Comparison of ENCODE assay signal across 9 cellular contexts in the genomic region with DNA sequence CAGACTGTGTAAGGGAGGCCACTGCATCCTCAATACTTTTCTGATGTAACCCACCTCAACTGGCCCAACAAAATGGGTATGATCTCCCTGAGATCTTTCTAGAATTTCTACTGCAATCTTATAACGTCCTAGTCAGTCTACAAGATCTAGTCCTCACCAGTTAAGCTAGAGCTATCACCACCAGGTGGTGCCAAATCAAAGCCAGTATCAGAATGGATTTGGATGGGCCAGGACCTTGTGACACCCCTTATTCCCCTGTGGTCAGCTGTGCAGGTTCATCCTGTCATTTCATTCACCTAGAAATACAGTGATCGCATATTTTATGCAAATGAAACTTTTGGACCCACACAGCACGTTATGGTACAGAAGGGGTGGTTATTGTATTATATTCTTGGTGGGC.
DNase-seq lines count a peak whose midpoint lies in the region; ATAC-seq and TF ChIP-seq lines count a peak whose summit lies in the region.
"Had no signal": no experiment of that assay in that cellular context is flagged by ENCODE, and none has a peak within 500 bp of the region (broad histone marks: within the 10 kb centered on the region; RNA-seq: fewer than 3 reads in every experiment).

No MANE protein-coding gene starts in this region.

- H3K27ac Mint-ChIP-seq in GM23338: no peak overlapping the region
- H3K27ac Mint-ChIP-seq in naive thymus-derived CD4-positive, alpha-beta T cell: no peak overlapping the region

- H3K9me2 ChIP-seq in GM23338 (ENCODE audit: insufficient read depth) (no peaks in the 10 kb centered on the region), OCI-LY7 (ENCODE audit: insufficient read depth, low read length) (no peaks in the 10 kb centered on the region)

- ATAC-seq in GM23338: peak; percentile 99
- peak; percentile 40 for ATAC-seq in naive thymus-derived CD4-positive, alpha-beta T cell
- no peak for ATAC-seq in GM21360 (IDR thresholded peaks at IDR 0.05; ENCODE audit: unreplicated experiment)
- no peak for ATAC-seq in GM21619 (IDR thresholded peaks at IDR 0.05; ENCODE audit: unreplicated experiment)

- DNase-seq in NCI-H1417 (lab: John Stamatoyannopoulos, UW) (peak in 2 of 3 experiments; percentile 5 to 31), NCI-H1417 treated with DMSO at 0.1 percent for 48 hours (lab: John Stamatoyannopoulos, UW) (no peak), GM23338 (ENCODE audit: low spot score) (peak; percentile 90), OCI-LY7 (ENCODE audit: low spot score) (peak; percentile 54), dermis blood vessel endothelial cell (peak; percentile 68)
- DNase-seq in naive thymus-derived CD4-positive, alpha-beta T cell: peak in 4 of 9 donors; percentile 1 to 18 (median 10)

- H3K4me2 ChIP-seq in GM23338 (no peak overlapping the region), OCI-LY7 (ENCODE audit: low read length) (no peak overlapping the region)
- H3K4me2 ChIP-seq: BLaER1 treated with 17β-estradiol and CSF1 and Interleukin-3, amounts not matched to agents 10 nM and 100 nM had no signal

- H3K9me3 Mint-ChIP-seq in GM23338: no peaks in the 10 kb centered on the region
- H3K9me3 Mint-ChIP-seq in naive thymus-derived CD4-positive, alpha-beta T cell: no peaks in the 10 kb centered on the region

- no peak overlapping the region for H3K4me3 ChIP-seq in GM23338
- H3K4me3 ChIP-seq in OCI-LY7 (ENCODE audit: low read depth, low read length, poor library complexity, severe bottlenecking): no peak overlapping the region
- no peak overlapping the region for H3K4me3 ChIP-seq in naive thymus-derived CD4-positive, alpha-beta T cell (ENCODE audit: low read length)
- H3K4me3 ChIP-seq: BLaER1 treated with 17β-estradiol and CSF1 and Interleukin-3, amounts not matched to agents 10 nM and 100 nM had no signal

- H3K9me3 ChIP-seq in OCI-LY7 (ENCODE audit: low read length): no peaks in the 10 kb centered on the region
- H3K9me3 ChIP-seq in naive thymus-derived CD4-positive, alpha-beta T cell (ENCODE audit: control insufficient read depth in 2 of 3, low read length in 3 of 3): no peaks in the 10 kb centered on the region
- H3K9me3 ChIP-seq: BLaER1 treated with 17β-estradiol and CSF1 and Interleukin-3, amounts not matched to agents 10 nM and 100 nM had no signal

- H3K27ac ChIP-seq in GM23338 (ENCODE audit: low read depth): no peak overlapping the region
- H3K27ac ChIP-seq in OCI-LY7 (ENCODE audit: low read depth, low read length, poor library complexity, severe bottlenecking): no peak overlapping the region
- H3K27ac ChIP-seq in naive thymus-derived CD4-positive, alpha-beta T cell (ENCODE audit: low read depth, low read length): no peak overlapping the region
- H3K27ac ChIP-seq: BLaER1 treated with 17β-estradiol and CSF1 and Interleukin-3, amounts not matched to agents 10 nM and 100 nM had no signal

- peak; percentile 90 to 93 for TF ChIP-seq CTCF in GM23338 (conservative IDR thresholded peaks at IDR 0.05; ENCODE audit: low read depth in 2 of 2)
- peak; percentile 84 for TF ChIP-seq CTCF in OCI-LY7 (conservative IDR thresholded peaks at IDR 0.05; ENCODE audit: low read length)

- no peaks in the 10 kb centered on the region for H3F3A ChIP-seq in GM23338 (replicated peaks; ENCODE audit: low read depth)

- peaks cover 6% of the 10 kb centered on the region; the same call in 1 of the 2 replicates for H3K4me1 ChIP-seq in GM23338 (ENCODE audit: insufficient read depth)
- H3K4me1 ChIP-seq in OCI-LY7 (ENCODE audit: insufficient read depth, low read length, poor library complexity, severe bottlenecking): no peaks in the 10 kb centered on the region
- H3K4me1 ChIP-seq in naive thymus-derived CD4-positive, alpha-beta T cell (ENCODE audit: control insufficient read depth in 2 of 2, insufficient read depth in 2 of 2, low read length in 2 of 2): no peaks in the 10 kb centered on the region

- no peaks in the 10 kb centered on the region for H3K27me3 ChIP-seq in GM23338 (ENCODE audit: insufficient read depth)
- no peaks in the 10 kb centered on the region for H3K27me3 ChIP-seq in naive thymus-derived CD4-positive, alpha-beta T cell (ENCODE audit: control insufficient read depth in 2 of 2, insufficient read depth in 2 of 2, low read length in 2 of 2)
- H3K27me3 ChIP-seq: BLaER1 treated with 17β-estradiol and CSF1 and Interleukin-3, amounts not matched to agents 10 nM and 100 nM had no signal

- no peak overlapping the region for H3K4me3 Mint-ChIP-seq in GM23338
- H3K4me3 Mint-ChIP-seq in naive thymus-derived CD4-positive, alpha-beta T cell: no peak overlapping the region

- no peak overlapping the region for H2AFZ ChIP-seq in GM23338
- no peak overlapping the region for H2AFZ ChIP-seq in OCI-LY7 (ENCODE audit: low read length)

- intact Hi-C loops in OCI-LY7 (cut with micrococcal nuclease; ENCODE audit: unreplicated experiment): loop anchor here (1.0 kb wide), 1 partner anchor 183 kb away; no protein-coding TSS in a partner anchor
- intact Hi-C loops in naive thymus-derived CD4-positive, alpha-beta T cell (cut with micrococcal nuclease): loop anchor here (1.0 to 5.0 kb wide), 2 partner anchors 169 to 183 kb away; no protein-coding TSS in a partner anchor

- H3K79me2 ChIP-seq in GM23338 (replicated peaks; ENCODE audit: insufficient read depth) (peaks cover 16% of the 10 kb centered on the region; the same call in 1 of the 2 replicates), OCI-LY7 (ENCODE audit: insufficient read depth, low read depth, low read length) (no peaks in the 10 kb centered on the region)

- peaks cover 6% of the 10 kb centered on the region for H4K20me1 ChIP-seq in GM23338 (replicated peaks; ENCODE audit: insufficient read depth)
- H4K20me1 ChIP-seq in OCI-LY7 (ENCODE audit: insufficient read depth, low read length): 0 out of 2 replicates have a peak, but pooled peaks cover 6% of the 10 kb centered on the region

- POLR2A ChIA-PET in OCI-LY7 (lab: Charles Lee): interaction anchor here (0.7 kb wide), 1 partner anchor 105 kb away, joined by 3 read pairs; no protein-coding TSS in a partner anchor
- POLR2A ChIA-PET in naive thymus-derived CD4-positive, alpha-beta T cell (lab: Charles Lee): no interaction called here

- H3K36me3 ChIP-seq in GM23338 (ENCODE audit: insufficient read depth): no peaks in the 10 kb centered on the region
- no peaks in the 10 kb centered on the region; the same call in 1 of the 2 replicates for H3K36me3 ChIP-seq in OCI-LY7 (ENCODE audit: insufficient read depth, low read length)
- no peaks in the 10 kb centered on the region for H3K36me3 ChIP-seq in naive thymus-derived CD4-positive, alpha-beta T cell (ENCODE audit: control insufficient read depth in 2 of 3, insufficient read depth in 3 of 3, low read length in 3 of 3)

- H3K36me3 Mint-ChIP-seq in GM23338 (ENCODE audit: low read depth): no peaks in the 10 kb centered on the region
- peaks cover 2 to 26% (median 12%) of the 10 kb centered on the region in 5 donors for H3K36me3 Mint-ChIP-seq in naive thymus-derived CD4-positive, alpha-beta T cell

- peaks cover 2% of the 10 kb centered on the region for H3K27me3 Mint-ChIP-seq in GM23338 (ENCODE audit: insufficient read depth, low read depth, poor library complexity)
- H3K27me3 Mint-ChIP-seq in naive thymus-derived CD4-positive, alpha-beta T cell: no peaks in the 10 kb centered on the region

- CTCF ChIA-PET in OCI-LY7 (lab: Charles Lee; ENCODE audit: unreplicated experiment): no interaction called here
- CTCF ChIA-PET in naive thymus-derived CD4-positive, alpha-beta T cell (lab: Charles Lee): interaction anchor here (0.6 to 2.1 kb wide), 2 partner anchors 10 to 183 kb away, joined by 5 to 6 read pairs; no protein-coding TSS in a partner anchor

- no TSS peak for BruUV-seq in OCI-LY7 (replicated peaks; lab: Mats Ljungman, UMichigan)

- peaks cover 9% of the 10 kb centered on the region; the same call in 2 of the 3 replicates for H3K4me1 Mint-ChIP-seq in GM23338
- peaks cover 0 to 13% (median 10%) of the 10 kb centered on the region in 7 donors for H3K4me1 Mint-ChIP-seq in naive thymus-derived CD4-positive, alpha-beta T cell

Comparison
In these comparisons a context has a peak if more than half of its experiments do, and no peak if none do; other contexts are left out.
1. ATAC-seq: peak in GM23338 (single experiment) and naive thymus-derived CD4-positive, alpha-beta T cell (single experiment); none in GM21360 (single experiment) and GM21619 (single experiment).